ENCODE assay signal across 30 cellular contexts in the genomic region with DNA sequence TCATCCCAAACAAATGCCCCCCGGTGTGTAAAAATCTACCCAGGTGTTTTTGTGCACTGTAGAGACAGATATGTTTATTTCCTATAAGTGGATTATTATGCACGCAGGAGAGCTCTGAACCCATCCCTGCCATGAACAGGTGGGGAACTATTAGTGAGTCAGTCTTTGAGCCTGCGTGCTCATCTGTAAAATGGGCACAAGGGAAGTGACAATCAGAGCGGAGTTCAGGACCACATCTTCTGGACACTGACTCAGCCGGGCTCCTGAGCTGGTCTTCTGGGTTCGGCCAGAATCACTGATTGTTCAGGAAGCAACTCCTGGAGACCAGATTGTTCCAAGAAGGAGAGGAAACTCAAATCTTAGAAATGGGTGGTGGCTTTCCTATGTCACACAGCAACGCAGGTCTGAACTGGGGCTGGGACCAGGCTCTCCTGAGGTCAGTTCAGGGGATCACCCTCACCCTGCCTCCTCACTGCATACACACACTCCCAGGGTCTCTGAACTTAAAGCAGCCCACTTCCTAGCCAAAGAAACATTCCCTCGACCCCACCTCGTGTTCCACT. TPM values are rescaled to one million over a fixed set of nuclear protein-coding genes. Genes with fewer than 3 reads are reported as not detected.
"Had no signal": no experiment of that assay in that cellular context is flagged by ENCODE, and none has a peak within 500 bp of the region (broad histone marks: within the 10 kb centered on the region; RNA-seq: fewer than 3 reads in every experiment).

No MANE protein-coding gene starts in this region.

- H3K27me3 ChIP-seq: ascending aorta, body of pancreas, SJSA1 had no signal

- H3K4me2 ChIP-seq: KMS-11 had no signal

- H3K36me3 ChIP-seq: ascending aorta, SJSA1 had no signal

- DNase-seq: activated CD4-positive, alpha-beta T cell treated with anti-CD3 and anti-CD28 coated beads for 48 hours; activated CD4-positive, alpha-beta T cell treated with anti-CD3 and anti-CD28 coated beads, Interleukin-2, amount 50 U/mL, for 4 hours; activated CD4-positive, CD25-positive, alpha-beta regulatory T cell treated with anti-CD3 and anti-CD28 coated beads, Interleukin-2, amount 50 U/mL, for 72 hours; activated CD8-positive, alpha-beta memory T cell treated with anti-CD3 and anti-CD28 coated beads, Interleukin-2, amount 50 U/mL, for 48 hours; activated CD8-positive, alpha-beta T cell treated with anti-CD3 and anti-CD28 coated beads, Interleukin-2, amount 10 ng/mL, durations not matched to agents 7 days and 5 days; activated naive CD4-positive, alpha-beta T cell treated with Interleukin-2 at 50 U/mL for 16 hours; activated naive CD8-positive, alpha-beta T cell treated with anti-CD3 and anti-CD28 coated beads, Interleukin-2, amount 50 U/mL, for 24 hours; activated T-cell treated with anti-CD3 and anti-CD28 coated beads, Interleukin-2, amount 50 U/mL, for 1 hour; amniotic stem cell; body of pancreas; NCI-H1092; NCI-H1417 treated with DMSO at 0.1 percent for 48 hours; NCI-H1694; NCI-H2029; NCI-H2107; NCI-H345; NCI-H510A; NCI-H526 treated with DMSO at 0.1 percent for 48 hours; NCI-H82; Right ventricle myocardium superior; RPMI8226; SW 1271 had no signal

- ATAC-seq: activated CD8-positive, alpha-beta T cell treated with anti-CD3 and anti-CD28 coated beads, Interleukin-2, amount 10 ng/mL, durations not matched to agents 7 days and 5 days; activated naive CD4-positive, alpha-beta T cell treated with anti-CD3 and anti-CD28 coated beads, Interleukin-2, amount 50 U/mL, for 72 hours; activated naive CD8-positive, alpha-beta T cell treated with anti-CD3 and anti-CD28 coated beads, Interleukin-2, amount 50 U/mL, for 24 hours; body of pancreas; Panc1; SK-N-SH treated with all-trans-retinoic acid at 6 μM for 48 hours; WTC11 had no signal

- H3K27ac ChIP-seq: body of pancreas, KMS-11, SJSA1 had no signal

- H3K4me1 ChIP-seq: body of pancreas had no signal

- H3K9me3 ChIP-seq: ascending aorta, body of pancreas, SJSA1 had no signal

- H3K4me3 ChIP-seq: ascending aorta, body of pancreas, SJSA1 had no signal

RNA-seq across cellular contexts. Expression of a gene that starts 27.3 kb away (rescaled TPM):
- total RNA-seq: OCI-LY7 had no signal
